8 cellular contexts compared by ENCODE assay signal in genomic region chr15:76206325-76206976, GRCh38.
DNase-seq lines count a peak whose midpoint lies in the region; ATAC-seq and TF ChIP-seq lines count a peak whose summit lies in the region.

No MANE protein-coding gene starts in this region.

- no peaks in the 10 kb centered on the region for H4K20me1 ChIP-seq in neural progenitor cell (ENCODE audit: low read depth)

- TF ChIP-seq CTCF in right atrium auricular region (IDR thresholded peaks at IDR 0.05) (no peak), testis (IDR thresholded peaks at IDR 0.05) (no peak), neural progenitor cell (IDR thresholded peaks at IDR 0.05) (no peak)

- H3K9me3 Mint-ChIP-seq in neural progenitor cell, result no peaks in the 10 kb centered on the region

- H3K9me3 ChIP-seq in right atrium auricular region (no peaks in the 10 kb centered on the region), testis (no peaks in the 10 kb centered on the region), neural progenitor cell (ENCODE audit: low read depth) (no peaks in the 10 kb centered on the region)

- H3K27ac ChIP-seq in right atrium auricular region, result no peak overlapping the region
- no peak overlapping the region for H3K27ac ChIP-seq in testis
- H3K27ac ChIP-seq in neural progenitor cell, result no peak overlapping the region

- H3K4me2 ChIP-seq in neural progenitor cell, result no peak overlapping the region

- H3K4me3 ChIP-seq in right atrium auricular region (no peak overlapping the region), testis (no peak overlapping the region), neural progenitor cell (no peak overlapping the region)

- H3K27me3 Mint-ChIP-seq in neural progenitor cell (ENCODE audit: insufficient read depth, low read depth), result peaks cover 2% of the 10 kb centered on the region

- no peak overlapping the region for H2AFZ ChIP-seq in neural progenitor cell (replicated peaks)

- WGBS in testis, 2 donors, result 39 to 80% methylated on average over 1 to 4 of the region's 4 CpGs

- DNase-seq in NCI-H1105 (lab: John Stamatoyannopoulos, UW), result peak; percentile 89
- peak; percentile 80 for DNase-seq in right atrium auricular region (ENCODE audit: low spot score)
- peak; percentile 92 for DNase-seq in testis
- DNase-seq in neural progenitor cell (ENCODE audit: low spot score), result no peak

- peaks cover 7% of the 10 kb centered on the region for H3K4me1 Mint-ChIP-seq in neural progenitor cell

- peak; percentile 87 for ATAC-seq in SK-N-SH treated with all-trans-retinoic acid at 6 μM for 48 hours
- ATAC-seq in HG03108 (IDR thresholded peaks at IDR 0.05; ENCODE audit: unreplicated experiment), result no peak
- no peak for ATAC-seq in HG03439 (IDR thresholded peaks at IDR 0.05; ENCODE audit: unreplicated experiment)
- no peak for ATAC-seq in HG03378 (IDR thresholded peaks at IDR 0.05; ENCODE audit: unreplicated experiment)

- no peak overlapping the region for H3K4me3 Mint-ChIP-seq in neural progenitor cell

- intact Hi-C loops in testis (cut with DNase I; ENCODE audit: low total_unique reads), result no loop called here

- no peaks in the 10 kb centered on the region for H3F3A ChIP-seq in neural progenitor cell (ENCODE audit: low read depth)

- no peaks in the 10 kb centered on the region for H3K27me3 ChIP-seq in right atrium auricular region
- H3K27me3 ChIP-seq in testis, result no peaks in the 10 kb centered on the region
- H3K27me3 ChIP-seq in neural progenitor cell, result no peaks in the 10 kb centered on the region

- H3K36me3 Mint-ChIP-seq in neural progenitor cell, result peaks cover 7% of the 10 kb centered on the region

- TF ChIP-seq POLR2A in testis (IDR thresholded peaks at IDR 0.05), result no peak

- peaks cover 6% of the 10 kb centered on the region for H3K36me3 ChIP-seq in right atrium auricular region
- no peaks in the 10 kb centered on the region for H3K36me3 ChIP-seq in testis (ENCODE audit: low read depth, missing control alignments)
- H3K36me3 ChIP-seq in neural progenitor cell, result no peaks in the 10 kb centered on the region

- H3K79me2 ChIP-seq in neural progenitor cell (ENCODE audit: low read depth), result no peaks in the 10 kb centered on the region

- peaks cover 0 to 4% of the 10 kb centered on the region in 2 donors for H3K4me1 ChIP-seq in right atrium auricular region
- H3K4me1 ChIP-seq in testis, result no peaks in the 10 kb centered on the region
- no peaks in the 10 kb centered on the region for H3K4me1 ChIP-seq in neural progenitor cell

- H3K9ac ChIP-seq in neural progenitor cell, result no peak overlapping the region

- H3K27ac Mint-ChIP-seq in neural progenitor cell, result no peak overlapping the region

TF ChIP-seq in SK-N-SH treated with all-trans-retinoic acid at 6 μM for 48 hours, 23 proteins besides CTCF, POLR2A, EP300 and RAD21:
- TF ChIP-seq OSR1 (CRISPR knock-in tag; IDR thresholded peaks at IDR 0.05) (no peak), ZFP3 (CRISPR knock-in tag; IDR thresholded peaks at IDR 0.05) (peak; percentile 19; the same call in 1 of the 2 replicates), ISL1 (CRISPR knock-in tag; IDR thresholded peaks at IDR 0.05) (peak; percentile 10; the same call in 1 of the 2 replicates), CSRNP3 (CRISPR knock-in tag; IDR thresholded peaks at IDR 0.05) (no peak), ZC3H10 (CRISPR knock-in tag; IDR thresholded peaks at IDR 0.05) (no peak)
- TF ChIP-seq, protein P1, sequence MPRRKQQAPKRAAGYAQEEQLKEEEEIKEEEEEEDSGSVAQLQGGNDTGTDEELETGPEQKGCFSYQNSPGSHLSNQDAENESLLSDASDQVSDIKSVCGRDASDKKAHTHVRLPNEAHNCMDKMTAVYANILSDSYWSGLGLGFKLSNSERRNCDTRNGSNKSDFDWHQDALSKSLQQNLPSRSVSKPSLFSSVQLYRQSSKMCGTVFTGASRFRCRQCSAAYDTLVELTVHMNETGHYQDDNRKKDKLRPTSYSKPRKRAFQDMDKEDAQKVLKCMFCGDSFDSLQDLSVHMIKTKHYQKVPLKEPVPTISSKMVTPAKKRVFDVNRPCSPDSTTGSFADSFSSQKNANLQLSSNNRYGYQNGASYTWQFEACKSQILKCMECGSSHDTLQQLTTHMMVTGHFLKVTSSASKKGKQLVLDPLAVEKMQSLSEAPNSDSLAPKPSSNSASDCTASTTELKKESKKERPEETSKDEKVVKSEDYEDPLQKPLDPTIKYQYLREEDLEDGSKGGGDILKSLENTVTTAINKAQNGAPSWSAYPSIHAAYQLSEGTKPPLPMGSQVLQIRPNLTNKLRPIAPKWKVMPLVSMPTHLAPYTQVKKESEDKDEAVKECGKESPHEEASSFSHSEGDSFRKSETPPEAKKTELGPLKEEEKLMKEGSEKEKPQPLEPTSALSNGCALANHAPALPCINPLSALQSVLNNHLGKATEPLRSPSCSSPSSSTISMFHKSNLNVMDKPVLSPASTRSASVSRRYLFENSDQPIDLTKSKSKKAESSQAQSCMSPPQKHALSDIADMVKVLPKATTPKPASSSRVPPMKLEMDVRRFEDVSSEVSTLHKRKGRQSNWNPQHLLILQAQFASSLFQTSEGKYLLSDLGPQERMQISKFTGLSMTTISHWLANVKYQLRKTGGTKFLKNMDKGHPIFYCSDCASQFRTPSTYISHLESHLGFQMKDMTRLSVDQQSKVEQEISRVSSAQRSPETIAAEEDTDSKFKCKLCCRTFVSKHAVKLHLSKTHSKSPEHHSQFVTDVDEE (CRISPR knock-in tag; IDR thresholded peaks at IDR 0.05), result no peak
TF ChIP-seq in SK-N-SH treated with all-trans-retinoic acid at 6 μM for 48 hours: peak in this region for 2.
